15 cellular contexts compared by ENCODE assay signal in the genomic region with DNA sequence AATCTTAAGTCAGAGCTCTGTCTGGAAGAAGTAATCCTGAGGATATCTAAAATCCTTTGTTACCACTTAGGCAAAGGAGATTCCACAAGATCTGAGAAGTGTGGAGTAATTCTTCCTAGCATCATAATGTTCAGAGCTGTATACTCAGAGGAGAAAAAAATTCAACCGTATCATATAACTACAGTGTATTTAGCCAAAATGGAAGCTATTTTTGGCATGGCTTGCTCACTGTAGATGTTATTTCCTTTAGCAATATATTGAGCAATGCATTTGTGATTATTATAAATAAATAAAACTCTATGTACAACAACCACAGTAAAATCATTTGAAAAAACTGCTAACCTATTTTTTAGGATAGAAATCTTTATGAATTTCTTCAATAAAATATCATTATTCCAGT.
DNase-seq lines count a peak whose midpoint lies in the region; ATAC-seq and TF ChIP-seq lines count a peak whose summit lies in the region.
"Had no signal": no experiment of that assay in that cellular context is flagged by ENCODE, and none has a peak within 500 bp of the region (broad histone marks: within the 10 kb centered on the region; RNA-seq: fewer than 3 reads in every experiment).

No MANE protein-coding gene starts in this region.

- H3K4me3 ChIP-seq in choroid plexus epithelial cell (ENCODE audit: low read depth, low read length), result no peak overlapping the region

- DNase-seq in NCI-H82 (lab: John Stamatoyannopoulos, UW), result peak; percentile 18
- no peak for DNase-seq in NCI-H82 treated with DMSO at 0.1 percent for 48 hours (lab: John Stamatoyannopoulos, UW; ENCODE audit: unreplicated experiment)
- DNase-seq in choroid plexus epithelial cell (ENCODE audit: low read depth), result peak; percentile 61
- peak; percentile 70 for DNase-seq in iris pigment epithelial cell (ENCODE audit: low read depth)
- no peak for DNase-seq in amniotic stem cell (lab: John Stamatoyannopoulos, UW)
- no peak for DNase-seq in stimulated activated CD4-positive, alpha-beta T cell treated with anti-CD3 and anti-CD28 coated beads, Interleukin-2, amount 100 ng/mL, for 48 hours
- DNase-seq: 8988T, DMS 273 treated with DMSO at 0.1 percent for 48 hours, DND-41, H7, NCI-H1105, NCI-H2081 treated with DMSO at 0.1 percent for 48 hours, NCI-H510A treated with DMSO at 0.1 percent for 48 hours had no signal

- TF ChIP-seq CTCF in choroid plexus epithelial cell (conservative IDR thresholded peaks at IDR 0.05; ENCODE audit: low read depth, low read length), result no peak

- ATAC-seq in GM21360 (IDR thresholded peaks at IDR 0.05; ENCODE audit: unreplicated experiment), result no peak
- no peak for ATAC-seq in activated CD4-positive, CD25-positive, alpha-beta regulatory T cell treated with anti-CD3 and anti-CD28 coated beads, Interleukin-2, amount 50 U/mL, for 24 hours

Comparison
In these comparisons a context has a peak if more than half of its experiments do, and no peak if none do; other contexts are left out.
1. DNase-seq: peak in NCI-H82 (single experiment), choroid plexus epithelial cell (single experiment) and iris pigment epithelial cell (single experiment); none in NCI-H82 treated with DMSO at 0.1 percent for 48 hours (single experiment), amniotic stem cell (single experiment) and stimulated activated CD4-positive, alpha-beta T cell treated with anti-CD3 and anti-CD28 coated beads, Interleukin-2, amount 100 ng/mL, for 48 hours (0 of 2).